In genomic region chr17:31935512-31935911, GRCh38 we compare ENCODE assay signal across 1 cellular context.
TF ChIP-seq lines count a peak whose summit lies in the region.

No MANE protein-coding gene starts in this region.

TF ChIP-seq in K562, 482 proteins besides CTCF, POLR2A, EP300 and RAD21:
- no peak for TF ChIP-seq ESRRB (CRISPR knock-in tag; IDR thresholded peaks at IDR 0.05; ENCODE audit: borderline replicate concordance)
- no peak for TF ChIP-seq ETV1 (tag; conservative IDR thresholded peaks at IDR 0.05; ENCODE audit: low read depth)
